21 cellular contexts compared by ENCODE assay signal in genomic region chr4:145840801-145841200, GRCh38.
"Had no signal": no experiment of that assay in that cellular context is flagged by ENCODE, and none has a peak within 500 bp of the region (broad histone marks: within the 10 kb centered on the region; RNA-seq: fewer than 3 reads in every experiment).

No MANE protein-coding gene starts in this region.

- H3K9me3 ChIP-seq: left lung, lower lobe of right lung, mucosa of descending colon, ovary, right atrium auricular region, right lobe of liver, tibial nerve, uterus had no signal

- H3K4me3 Mint-ChIP-seq: immature natural killer cell; naive thymus-derived CD4-positive, alpha-beta T cell; natural killer cell treated with Interleukin-12 subunit alpha and Interleukin-12 subunit beta and Interleukin-15 and Interleukin-18, amount 100 ng/mL, for 72 hours; stimulated activated memory B cell treated with anti-CD40 and anti-IgM and Interleukin-4, amounts not matched to agents 10 μg/mL and 1 μg/mL and 100 μg/mL, for 72 hours; stimulated activated naive CD8-positive, alpha-beta T cell treated with anti-CD3 and anti-CD28 coated beads, Interleukin-15, amount 100 ng/mL, for 72 hours; type B pancreatic cell had no signal

- H3K4me1 ChIP-seq: lower lobe of right lung, right atrium auricular region, tibial nerve, uterus had no signal

- H3K27ac ChIP-seq: left lung, lower lobe of right lung, ovary, right atrium auricular region, right lobe of liver, tibial nerve, uterus had no signal

- DNase-seq: kidney; left colon; left lung; lower lobe of right lung; ovary; right lobe of liver; stimulated activated CD4-positive, alpha-beta T cell treated with anti-CD3 and anti-CD28 coated beads, Interleukin-2, amount 100 ng/mL, for 48 hours; stimulated activated CD8-positive, alpha-beta memory T cell treated with anti-CD3 and anti-CD28 coated beads, Interleukin-4, amount 100 ng/mL, for 48 hours; stimulated activated naive CD4-positive, alpha-beta T cell treated with Interleukin-2 at 50 U/mL for 16 hours; uterus had no signal

- H3K4me3 ChIP-seq: left lung, lower lobe of right lung, mucosa of descending colon, ovary, right atrium auricular region, right lobe of liver, smooth muscle cell, tibial nerve, uterus had no signal

- H3K36me3 ChIP-seq: ovary, right lobe of liver, tibial nerve, uterus had no signal

- H3K27ac Mint-ChIP-seq: immature natural killer cell; natural killer cell treated with Interleukin-12 subunit alpha and Interleukin-12 subunit beta and Interleukin-15 and Interleukin-18, amount 100 ng/mL, for 72 hours; stimulated activated naive CD8-positive, alpha-beta T cell treated with anti-CD3 and anti-CD28 coated beads, Interleukin-15, amount 100 ng/mL, for 72 hours; type B pancreatic cell had no signal

- H3K27me3 ChIP-seq: left lung, ovary, right atrium auricular region, right lobe of liver, tibial nerve, uterus had no signal

- FAIRE-seq: kidney had no signal

- H3K27me3 Mint-ChIP-seq: naive thymus-derived CD4-positive, alpha-beta T cell; natural killer cell treated with Interleukin-12 subunit alpha and Interleukin-12 subunit beta and Interleukin-15 and Interleukin-18, amount 100 ng/mL, for 72 hours; progenitor cell of endocrine pancreas; stimulated activated memory B cell treated with anti-CD40 and anti-IgM and Interleukin-4, amounts not matched to agents 10 μg/mL and 1 μg/mL and 100 μg/mL, for 72 hours; stimulated activated naive CD8-positive, alpha-beta T cell treated with anti-CD3 and anti-CD28 coated beads, Interleukin-15, amount 100 ng/mL, for 72 hours; type B pancreatic cell had no signal

- H3K4me2 ChIP-seq: smooth muscle cell had no signal

- H3K9me3 Mint-ChIP-seq: immature natural killer cell; naive thymus-derived CD4-positive, alpha-beta T cell; natural killer cell treated with Interleukin-12 subunit alpha and Interleukin-12 subunit beta and Interleukin-15 and Interleukin-18, amount 100 ng/mL, for 72 hours; stimulated activated memory B cell treated with anti-CD40 and anti-IgM and Interleukin-4, amounts not matched to agents 10 μg/mL and 1 μg/mL and 100 μg/mL, for 72 hours; stimulated activated naive CD8-positive, alpha-beta T cell treated with anti-CD3 and anti-CD28 coated beads, Interleukin-15, amount 100 ng/mL, for 72 hours; type B pancreatic cell had no signal
